Comparison of ENCODE assay signal across 1 cellular context in the genomic region with DNA sequence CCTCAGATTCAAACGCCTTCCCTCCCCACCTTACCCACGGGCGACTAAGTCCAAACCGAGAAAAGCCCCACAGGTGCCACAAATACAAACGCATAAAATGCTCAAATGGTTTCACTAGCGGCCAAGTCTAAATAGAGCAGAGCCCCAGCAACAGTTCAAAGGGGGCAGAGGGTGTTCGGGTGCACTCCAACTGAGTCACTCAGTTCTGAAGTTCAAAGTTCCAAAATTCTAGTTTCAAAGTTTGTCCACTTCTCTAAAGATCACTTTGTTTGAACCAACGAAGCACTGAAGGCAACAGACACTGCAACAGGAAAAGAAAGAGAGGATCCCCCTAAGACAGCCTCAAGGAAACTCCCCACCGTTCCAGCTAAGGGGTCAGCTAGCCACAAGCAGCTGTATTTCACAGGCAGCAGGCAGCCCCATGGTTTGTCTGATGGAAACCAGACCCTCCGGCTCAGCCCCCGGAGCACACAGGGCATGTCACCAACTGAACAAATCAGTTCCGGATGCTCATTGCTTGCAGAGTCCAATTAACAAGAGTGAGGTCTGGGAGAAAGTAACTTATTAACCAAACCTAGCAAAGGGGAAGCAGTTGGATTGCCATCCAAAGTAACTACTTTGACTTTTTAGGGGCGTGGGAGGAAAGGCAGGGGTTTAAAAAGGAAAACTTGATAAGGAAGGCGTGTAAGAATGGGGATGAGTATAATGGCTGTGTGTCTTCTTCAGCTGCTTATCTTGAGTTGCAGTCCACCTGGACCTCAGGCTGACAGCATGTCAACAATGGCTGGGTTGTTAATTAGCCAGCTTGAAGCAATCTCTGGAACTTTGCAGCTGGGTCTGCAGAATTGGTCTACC.
TF ChIP-seq lines count a peak whose summit lies in the region.

No MANE protein-coding gene starts in this region.

TF ChIP-seq in HepG2, 621 proteins besides CTCF, POLR2A, EP300 and RAD21 (continued from another document and continues in another):
- TF ChIP-seq NR2F6 (IDR thresholded peaks at IDR 0.05) (peak; percentile 28; the same call in 1 of the 2 replicates), NR2F6 (CRISPR knock-in tag; IDR thresholded peaks at IDR 0.05) (no peak; the same call in 1 of the 2 replicates), RORA (CRISPR knock-in tag; IDR thresholded peaks at IDR 0.05) (no peak), ZSCAN31 (CRISPR knock-in tag; IDR thresholded peaks at IDR 0.05; ENCODE audit: low read depth) (no peak), HNRNPUL1 (IDR thresholded peaks at IDR 0.05; ENCODE audit: low read depth, low read length) (peak; percentile 89), NCOR1 (IDR thresholded peaks at IDR 0.05; ENCODE audit: borderline replicate concordance, low read length) (peak; percentile 76), MTA1 (CRISPR knock-in tag; IDR thresholded peaks at IDR 0.05; ENCODE audit: borderline replicate concordance) (0 out of 2 replicates have a peak, but pooled peaks have one; percentile 69), MIXL1 (CRISPR knock-in tag; IDR thresholded peaks at IDR 0.05) (peak; percentile 98), FOXK1 (CRISPR knock-in tag; IDR thresholded peaks at IDR 0.05; ENCODE audit: borderline replicate concordance, low read depth) (peak; percentile 81; the same call in 1 of the 2 replicates), ZNF282 (IDR thresholded peaks at IDR 0.05; ENCODE audit: partially characterized antibody) (no peak), SRSF1 (optimal IDR thresholded peaks at IDR 0.05; ENCODE audit: low read depth, low read length) (no peak), ZFAT (CRISPR knock-in tag; conservative IDR thresholded peaks at IDR 0.05) (no peak), EZH2 (conservative IDR thresholded peaks at IDR 0.05; ENCODE audit: low read depth, low read length) (no peak), HCFC1 (IDR thresholded peaks at IDR 0.05; ENCODE audit: low read depth, low read length) (no peak), TEAD2 (CRISPR knock-in tag; IDR thresholded peaks at IDR 0.05) (0 out of 2 replicates have a peak, but pooled peaks have one; percentile 41), ZNF34 (CRISPR knock-in tag; IDR thresholded peaks at IDR 0.05; ENCODE audit: borderline replicate concordance) (no peak), ATF1 (CRISPR knock-in tag; IDR thresholded peaks at IDR 0.05) (no peak; the same call in 1 of the 2 replicates), TOPORS (CRISPR knock-in tag; IDR thresholded peaks at IDR 0.05) (peak; percentile 52; the same call in 1 of the 2 replicates), CEBPG (CRISPR knock-in tag; IDR thresholded peaks at IDR 0.05) (peak; percentile 77), EHMT2 (IDR thresholded peaks at IDR 0.05; ENCODE audit: borderline replicate concordance, low read depth, low read length) (peak; percentile 81; the same call in 1 of the 2 replicates), RBAK (CRISPR knock-in tag; IDR thresholded peaks at IDR 0.05) (0 out of 2 replicates have a peak, but pooled peaks have one; percentile 25), EED (CRISPR knock-in tag; IDR thresholded peaks at IDR 0.05) (no peak), ZNF678 (CRISPR knock-in tag; IDR thresholded peaks at IDR 0.05) (0 out of 2 replicates have a peak, but pooled peaks have one; percentile 33), FOXJ3 (CRISPR knock-in tag; IDR thresholded peaks at IDR 0.05; ENCODE audit: borderline replicate concordance) (peak; percentile 76; the same call in 1 of the 2 replicates), ZNF501 (CRISPR knock-in tag; IDR thresholded peaks at IDR 0.05) (peak; percentile 86), HNF4A (CRISPR knock-in tag; IDR thresholded peaks at IDR 0.05) (peak; percentile 80)
- TF ChIP-seq, protein P1, sequence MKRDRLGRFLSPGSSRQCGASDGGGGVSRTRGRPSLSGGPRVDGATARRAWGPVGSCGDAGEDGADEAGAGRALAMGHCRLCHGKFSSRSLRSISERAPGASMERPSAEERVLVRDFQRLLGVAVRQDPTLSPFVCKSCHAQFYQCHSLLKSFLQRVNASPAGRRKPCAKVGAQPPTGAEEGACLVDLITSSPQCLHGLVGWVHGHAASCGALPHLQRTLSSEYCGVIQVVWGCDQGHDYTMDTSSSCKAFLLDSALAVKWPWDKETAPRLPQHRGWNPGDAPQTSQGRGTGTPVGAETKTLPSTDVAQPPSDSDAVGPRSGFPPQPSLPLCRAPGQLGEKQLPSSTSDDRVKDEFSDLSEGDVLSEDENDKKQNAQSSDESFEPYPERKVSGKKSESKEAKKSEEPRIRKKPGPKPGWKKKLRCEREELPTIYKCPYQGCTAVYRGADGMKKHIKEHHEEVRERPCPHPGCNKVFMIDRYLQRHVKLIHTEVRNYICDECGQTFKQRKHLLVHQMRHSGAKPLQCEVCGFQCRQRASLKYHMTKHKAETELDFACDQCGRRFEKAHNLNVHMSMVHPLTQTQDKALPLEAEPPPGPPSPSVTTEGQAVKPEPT (CRISPR knock-in tag; IDR thresholded peaks at IDR 0.05; ENCODE audit: low read depth), result 0 out of 2 replicates have a peak, but pooled peaks have one; percentile 53
- TF ChIP-seq, protein P2, sequence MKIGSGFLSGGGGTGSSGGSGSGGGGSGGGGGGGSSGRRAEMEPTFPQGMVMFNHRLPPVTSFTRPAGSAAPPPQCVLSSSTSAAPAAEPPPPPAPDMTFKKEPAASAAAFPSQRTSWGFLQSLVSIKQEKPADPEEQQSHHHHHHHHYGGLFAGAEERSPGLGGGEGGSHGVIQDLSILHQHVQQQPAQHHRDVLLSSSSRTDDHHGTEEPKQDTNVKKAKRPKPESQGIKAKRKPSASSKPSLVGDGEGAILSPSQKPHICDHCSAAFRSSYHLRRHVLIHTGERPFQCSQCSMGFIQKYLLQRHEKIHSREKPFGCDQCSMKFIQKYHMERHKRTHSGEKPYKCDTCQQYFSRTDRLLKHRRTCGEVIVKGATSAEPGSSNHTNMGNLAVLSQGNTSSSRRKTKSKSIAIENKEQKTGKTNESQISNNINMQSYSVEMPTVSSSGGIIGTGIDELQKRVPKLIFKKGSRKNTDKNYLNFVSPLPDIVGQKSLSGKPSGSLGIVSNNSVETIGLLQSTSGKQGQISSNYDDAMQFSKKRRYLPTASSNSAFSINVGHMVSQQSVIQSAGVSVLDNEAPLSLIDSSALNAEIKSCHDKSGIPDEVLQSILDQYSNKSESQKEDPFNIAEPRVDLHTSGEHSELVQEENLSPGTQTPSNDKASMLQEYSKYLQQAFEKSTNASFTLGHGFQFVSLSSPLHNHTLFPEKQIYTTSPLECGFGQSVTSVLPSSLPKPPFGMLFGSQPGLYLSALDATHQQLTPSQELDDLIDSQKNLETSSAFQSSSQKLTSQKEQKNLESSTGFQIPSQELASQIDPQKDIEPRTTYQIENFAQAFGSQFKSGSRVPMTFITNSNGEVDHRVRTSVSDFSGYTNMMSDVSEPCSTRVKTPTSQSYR (CRISPR knock-in tag; IDR thresholded peaks at IDR 0.05; ENCODE audit: borderline replicate concordance), result 0 out of 2 replicates have a peak, but pooled peaks have one; percentile 18
- TF ChIP-seq, protein P3, sequence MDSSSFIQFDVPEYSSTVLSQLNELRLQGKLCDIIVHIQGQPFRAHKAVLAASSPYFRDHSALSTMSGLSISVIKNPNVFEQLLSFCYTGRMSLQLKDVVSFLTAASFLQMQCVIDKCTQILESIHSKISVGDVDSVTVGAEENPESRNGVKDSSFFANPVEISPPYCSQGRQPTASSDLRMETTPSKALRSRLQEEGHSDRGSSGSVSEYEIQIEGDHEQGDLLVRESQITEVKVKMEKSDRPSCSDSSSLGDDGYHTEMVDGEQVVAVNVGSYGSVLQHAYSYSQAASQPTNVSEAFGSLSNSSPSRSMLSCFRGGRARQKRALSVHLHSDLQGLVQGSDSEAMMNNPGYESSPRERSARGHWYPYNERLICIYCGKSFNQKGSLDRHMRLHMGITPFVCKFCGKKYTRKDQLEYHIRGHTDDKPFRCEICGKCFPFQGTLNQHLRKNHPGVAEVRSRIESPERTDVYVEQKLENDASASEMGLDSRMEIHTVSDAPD (CRISPR knock-in tag; IDR thresholded peaks at IDR 0.05), result no peak
- TF ChIP-seq, protein P4, sequence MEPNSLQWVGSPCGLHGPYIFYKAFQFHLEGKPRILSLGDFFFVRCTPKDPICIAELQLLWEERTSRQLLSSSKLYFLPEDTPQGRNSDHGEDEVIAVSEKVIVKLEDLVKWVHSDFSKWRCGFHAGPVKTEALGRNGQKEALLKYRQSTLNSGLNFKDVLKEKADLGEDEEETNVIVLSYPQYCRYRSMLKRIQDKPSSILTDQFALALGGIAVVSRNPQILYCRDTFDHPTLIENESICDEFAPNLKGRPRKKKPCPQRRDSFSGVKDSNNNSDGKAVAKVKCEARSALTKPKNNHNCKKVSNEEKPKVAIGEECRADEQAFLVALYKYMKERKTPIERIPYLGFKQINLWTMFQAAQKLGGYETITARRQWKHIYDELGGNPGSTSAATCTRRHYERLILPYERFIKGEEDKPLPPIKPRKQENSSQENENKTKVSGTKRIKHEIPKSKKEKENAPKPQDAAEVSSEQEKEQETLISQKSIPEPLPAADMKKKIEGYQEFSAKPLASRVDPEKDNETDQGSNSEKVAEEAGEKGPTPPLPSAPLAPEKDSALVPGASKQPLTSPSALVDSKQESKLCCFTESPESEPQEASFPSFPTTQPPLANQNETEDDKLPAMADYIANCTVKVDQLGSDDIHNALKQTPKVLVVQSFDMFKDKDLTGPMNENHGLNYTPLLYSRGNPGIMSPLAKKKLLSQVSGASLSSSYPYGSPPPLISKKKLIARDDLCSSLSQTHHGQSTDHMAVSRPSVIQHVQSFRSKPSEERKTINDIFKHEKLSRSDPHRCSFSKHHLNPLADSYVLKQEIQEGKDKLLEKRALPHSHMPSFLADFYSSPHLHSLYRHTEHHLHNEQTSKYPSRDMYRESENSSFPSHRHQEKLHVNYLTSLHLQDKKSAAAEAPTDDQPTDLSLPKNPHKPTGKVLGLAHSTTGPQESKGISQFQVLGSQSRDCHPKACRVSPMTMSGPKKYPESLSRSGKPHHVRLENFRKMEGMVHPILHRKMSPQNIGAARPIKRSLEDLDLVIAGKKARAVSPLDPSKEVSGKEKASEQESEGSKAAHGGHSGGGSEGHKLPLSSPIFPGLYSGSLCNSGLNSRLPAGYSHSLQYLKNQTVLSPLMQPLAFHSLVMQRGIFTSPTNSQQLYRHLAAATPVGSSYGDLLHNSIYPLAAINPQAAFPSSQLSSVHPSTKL (CRISPR knock-in tag; IDR thresholded peaks at IDR 0.05), result peak; percentile 88
- TF ChIP-seq, protein P5, sequence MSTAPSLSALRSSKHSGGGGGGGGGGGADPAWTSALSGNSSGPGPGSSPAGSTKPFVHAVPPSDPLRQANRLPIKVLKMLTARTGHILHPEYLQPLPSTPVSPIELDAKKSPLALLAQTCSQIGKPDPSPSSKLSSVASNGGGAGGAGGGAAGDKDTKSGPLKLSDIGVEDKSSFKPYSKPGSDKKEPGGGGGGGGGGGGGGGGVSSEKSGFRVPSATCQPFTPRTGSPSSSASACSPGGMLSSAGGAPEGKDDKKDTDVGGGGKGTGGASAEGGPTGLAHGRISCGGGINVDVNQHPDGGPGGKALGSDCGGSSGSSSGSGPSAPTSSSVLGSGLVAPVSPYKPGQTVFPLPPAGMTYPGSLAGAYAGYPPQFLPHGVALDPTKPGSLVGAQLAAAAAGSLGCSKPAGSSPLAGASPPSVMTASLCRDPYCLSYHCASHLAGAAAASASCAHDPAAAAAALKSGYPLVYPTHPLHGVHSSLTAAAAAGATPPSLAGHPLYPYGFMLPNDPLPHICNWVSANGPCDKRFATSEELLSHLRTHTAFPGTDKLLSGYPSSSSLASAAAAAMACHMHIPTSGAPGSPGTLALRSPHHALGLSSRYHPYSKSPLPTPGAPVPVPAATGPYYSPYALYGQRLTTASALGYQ (CRISPR knock-in tag; IDR thresholded peaks at IDR 0.05), result peak; percentile 87
- TF ChIP-seq, protein P6, sequence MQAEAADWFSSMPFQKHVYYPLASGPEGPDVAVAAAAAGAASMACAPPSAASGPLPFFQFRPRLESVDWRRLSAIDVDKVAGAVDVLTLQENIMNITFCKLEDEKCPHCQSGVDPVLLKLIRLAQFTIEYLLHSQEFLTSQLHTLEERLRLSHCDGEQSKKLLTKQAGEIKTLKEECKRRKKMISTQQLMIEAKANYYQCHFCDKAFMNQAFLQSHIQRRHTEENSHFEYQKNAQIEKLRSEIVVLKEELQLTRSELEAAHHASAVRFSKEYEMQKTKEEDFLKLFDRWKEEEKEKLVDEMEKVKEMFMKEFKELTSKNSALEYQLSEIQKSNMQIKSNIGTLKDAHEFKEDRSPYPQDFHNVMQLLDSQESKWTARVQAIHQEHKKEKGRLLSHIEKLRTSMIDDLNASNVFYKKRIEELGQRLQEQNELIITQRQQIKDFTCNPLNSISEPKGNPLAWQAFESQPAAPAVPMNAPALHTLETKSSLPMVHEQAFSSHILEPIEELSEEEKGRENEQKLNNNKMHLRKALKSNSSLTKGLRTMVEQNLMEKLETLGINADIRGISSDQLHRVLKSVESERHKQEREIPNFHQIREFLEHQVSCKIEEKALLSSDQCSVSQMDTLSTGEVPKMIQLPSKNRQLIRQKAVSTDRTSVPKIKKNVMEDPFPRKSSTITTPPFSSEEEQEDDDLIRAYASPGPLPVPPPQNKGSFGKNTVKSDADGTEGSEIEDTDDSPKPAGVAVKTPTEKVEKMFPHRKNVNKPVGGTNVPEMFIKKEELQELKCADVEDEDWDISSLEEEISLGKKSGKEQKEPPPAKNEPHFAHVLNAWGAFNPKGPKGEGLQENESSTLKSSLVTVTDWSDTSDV (CRISPR knock-in tag; IDR thresholded peaks at IDR 0.05), result no peak
- TF ChIP-seq, protein P7, sequence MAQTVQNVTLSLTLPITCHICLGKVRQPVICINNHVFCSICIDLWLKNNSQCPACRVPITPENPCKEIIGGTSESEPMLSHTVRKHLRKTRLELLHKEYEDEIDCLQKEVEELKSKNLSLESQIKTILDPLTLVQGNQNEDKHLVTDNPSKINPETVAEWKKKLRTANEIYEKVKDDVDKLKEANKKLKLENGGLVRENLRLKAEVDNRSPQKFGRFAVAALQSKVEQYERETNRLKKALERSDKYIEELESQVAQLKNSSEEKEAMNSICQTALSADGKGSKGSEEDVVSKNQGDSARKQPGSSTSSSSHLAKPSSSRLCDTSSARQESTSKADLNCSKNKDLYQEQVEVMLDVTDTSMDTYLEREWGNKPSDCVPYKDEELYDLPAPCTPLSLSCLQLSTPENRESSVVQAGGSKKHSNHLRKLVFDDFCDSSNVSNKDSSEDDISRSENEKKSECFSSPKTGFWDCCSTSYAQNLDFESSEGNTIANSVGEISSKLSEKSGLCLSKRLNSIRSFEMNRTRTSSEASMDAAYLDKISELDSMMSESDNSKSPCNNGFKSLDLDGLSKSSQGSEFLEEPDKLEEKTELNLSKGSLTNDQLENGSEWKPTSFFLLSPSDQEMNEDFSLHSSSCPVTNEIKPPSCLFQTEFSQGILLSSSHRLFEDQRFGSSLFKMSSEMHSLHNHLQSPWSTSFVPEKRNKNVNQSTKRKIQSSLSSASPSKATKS (CRISPR knock-in tag; IDR thresholded peaks at IDR 0.05), result no peak
- TF ChIP-seq, protein P8, sequence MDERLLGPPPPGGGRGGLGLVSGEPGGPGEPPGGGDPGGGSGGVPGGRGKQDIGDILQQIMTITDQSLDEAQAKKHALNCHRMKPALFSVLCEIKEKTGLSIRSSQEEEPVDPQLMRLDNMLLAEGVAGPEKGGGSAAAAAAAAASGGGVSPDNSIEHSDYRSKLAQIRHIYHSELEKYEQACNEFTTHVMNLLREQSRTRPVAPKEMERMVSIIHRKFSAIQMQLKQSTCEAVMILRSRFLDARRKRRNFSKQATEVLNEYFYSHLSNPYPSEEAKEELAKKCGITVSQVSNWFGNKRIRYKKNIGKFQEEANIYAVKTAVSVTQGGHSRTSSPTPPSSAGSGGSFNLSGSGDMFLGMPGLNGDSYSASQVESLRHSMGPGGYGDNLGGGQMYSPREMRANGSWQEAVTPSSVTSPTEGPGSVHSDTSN (CRISPR knock-in tag; IDR thresholded peaks at IDR 0.05), result peak; percentile 76
